In the genomic region with DNA sequence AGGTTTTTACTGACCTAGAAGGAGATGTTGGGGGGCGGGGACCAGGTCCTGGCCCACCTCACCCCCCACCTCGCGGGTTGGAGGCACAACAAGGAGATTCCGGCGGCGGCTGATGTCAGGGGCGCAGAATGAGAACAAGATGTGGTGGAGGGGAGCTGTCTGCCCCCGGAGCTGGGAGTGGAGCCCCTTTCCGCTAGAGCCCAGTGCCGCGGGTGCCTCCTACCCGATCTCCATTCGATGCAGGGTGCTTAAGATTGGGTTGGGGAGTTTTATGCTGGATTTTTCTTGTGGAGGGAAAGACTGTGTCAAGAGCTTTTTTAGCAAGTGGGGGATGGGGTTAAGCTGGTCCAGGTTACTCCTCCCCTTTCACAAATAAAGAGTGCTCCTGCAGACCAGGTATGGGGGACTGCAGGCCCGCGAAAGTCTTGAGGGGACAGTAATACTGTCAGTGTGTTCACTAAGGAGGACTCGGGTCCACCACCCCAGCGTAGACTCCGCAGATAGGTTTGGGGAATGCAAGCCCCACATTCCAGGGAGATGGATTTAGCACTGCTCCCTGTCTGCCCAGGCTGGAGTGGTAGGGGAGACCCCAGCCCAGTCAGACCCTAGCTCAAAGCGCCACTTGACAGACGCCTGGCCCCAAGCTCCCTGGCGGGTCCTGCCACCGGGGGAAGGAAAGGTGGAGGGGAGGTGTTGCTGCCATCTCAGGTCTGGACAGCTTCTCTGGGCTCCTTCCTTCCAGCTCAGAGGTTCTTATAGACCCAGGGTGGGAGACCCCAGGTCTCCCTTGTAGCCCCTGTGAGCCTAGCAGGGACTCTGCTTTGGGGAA, we compare ENCODE assay signal across 8 cellular contexts. TPM values are rescaled to one million over a fixed set of nuclear protein-coding genes. Genes with fewer than 3 reads are reported as not detected.
A peak's percentile ranks its signal among the peaks of the same experiment; 100 is the strongest.
DNase-seq lines count a peak whose midpoint lies in the region; ATAC-seq and TF ChIP-seq lines count a peak whose summit lies in the region.
"Had no signal": no experiment of that assay in that cellular context is flagged by ENCODE, and none has a peak within 500 bp of the region (broad histone marks: within the 10 kb centered on the region; RNA-seq: fewer than 3 reads in every experiment).

No MANE protein-coding gene starts in this region.

- no peak overlapping the region for H3K18ac ChIP-seq in H9 (ENCODE audit: insufficient read length, low read depth, low read length)

- H4K5ac ChIP-seq in H9 (ENCODE audit: insufficient read length, low read depth, low read length): no peak overlapping the region

- H3K23ac ChIP-seq in H9 (ENCODE audit: insufficient read length, low read depth, low read length): no peak overlapping the region

- no peak overlapping the region for H2AFZ ChIP-seq in H9 (ENCODE audit: low read length)

- no peaks in the 10 kb centered on the region for H3K36me3 Mint-ChIP-seq in CD8-positive, alpha-beta T cell
- H3K36me3 Mint-ChIP-seq in H9 (ENCODE audit: insufficient read depth in 1 of 3, low read depth in 3 of 3) (no peaks in the 10 kb centered on the region; a peak in 1 of 7 replicates), natural killer cell (no peaks in the 10 kb centered on the region)
- H3K36me3 Mint-ChIP-seq in activated naive CD8-positive, alpha-beta T cell treated with anti-CD3 and anti-CD28 coated beads, Interleukin-2, amount 10 ng/mL, durations not matched to agents 7 days and 5 days: no peaks in the 10 kb centered on the region

- H4K20me1 ChIP-seq in H9 (ENCODE audit: control insufficient read depth, insufficient read depth, insufficient read length): no peaks in the 10 kb centered on the region

- H2BK20ac ChIP-seq in H9 (ENCODE audit: low read depth, low read length, poor library complexity, severe bottlenecking): no peak overlapping the region

- H3K23me2 ChIP-seq in H9 (ENCODE audit: insufficient read length, low read depth, low read length, poor library complexity, severe bottlenecking): peaks cover 26% of the 10 kb centered on the region

- H3K36me3 ChIP-seq in CD8-positive, alpha-beta T cell (ENCODE audit: insufficient read depth, low read length): no peaks in the 10 kb centered on the region
- H3K36me3 ChIP-seq in gastrocnemius medialis: no peaks in the 10 kb centered on the region
- H3K36me3 ChIP-seq: spleen had no signal

- H3K27me3 ChIP-seq in CD8-positive, alpha-beta T cell (ENCODE audit: insufficient read depth, low read length): peaks cover 29% of the 10 kb centered on the region
- H3K27me3 ChIP-seq in H9 (ENCODE audit: insufficient read depth, low read length): peaks cover 49% of the 10 kb centered on the region
- H3K27me3 ChIP-seq in gastrocnemius medialis: peaks cover 63 to 88% (median 76%) of the 10 kb centered on the region in 3 donors

- H3K9me3 Mint-ChIP-seq in CD8-positive, alpha-beta T cell: no peaks in the 10 kb centered on the region
- no peaks in the 10 kb centered on the region for H3K9me3 Mint-ChIP-seq in H9
- no peaks in the 10 kb centered on the region for H3K9me3 Mint-ChIP-seq in activated naive CD8-positive, alpha-beta T cell treated with anti-CD3 and anti-CD28 coated beads, Interleukin-2, amount 10 ng/mL, durations not matched to agents 7 days and 5 days
- H3K9me3 Mint-ChIP-seq in natural killer cell: no peaks in the 10 kb centered on the region

- ATAC-seq in CD8-positive, alpha-beta T cell: no peak
- ATAC-seq in activated naive CD8-positive, alpha-beta T cell treated with anti-CD3 and anti-CD28 coated beads, Interleukin-2, amount 10 ng/mL, durations not matched to agents 7 days and 5 days (ENCODE audit: low read depth): no peak
- ATAC-seq in natural killer cell: no peak
- no peak for ATAC-seq in omental fat pad (ENCODE audit: low FRiP score)
- no peak for ATAC-seq in gastrocnemius medialis

- intact Hi-C loops in CD8-positive, alpha-beta T cell (cut with DNase I, micrococcal nuclease): loop anchor here in 1 of 2 experiments (5.0 kb wide), 1 partner anchor 80 kb away; no protein-coding TSS in a partner anchor
- intact Hi-C loops in natural killer cell (cut with micrococcal nuclease) (no loop called here), gastrocnemius medialis (cut with DNase I; ENCODE audit: low total_unique reads) (no loop called here)

- H2BK5ac ChIP-seq in H9 (ENCODE audit: insufficient read length, low read length): no peak overlapping the region

- H3K14ac ChIP-seq in H9 (ENCODE audit: insufficient read depth, low read length): no peak overlapping the region; the same call in 1 of the 2 replicates

- no peak overlapping the region for H3K4ac ChIP-seq in H9 (ENCODE audit: low read depth, low read length)

- H3K4me3 Mint-ChIP-seq in CD8-positive, alpha-beta T cell: peak overlapping the region; percentile 67
- H3K4me3 Mint-ChIP-seq in H9: peak overlapping the region; percentile 41 to 82
- peak overlapping the region; percentile 49 for H3K4me3 Mint-ChIP-seq in activated naive CD8-positive, alpha-beta T cell treated with anti-CD3 and anti-CD28 coated beads, Interleukin-2, amount 10 ng/mL, durations not matched to agents 7 days and 5 days
- peak overlapping the region; percentile 85 for H3K4me3 Mint-ChIP-seq in natural killer cell

- in situ Hi-C loops in gastrocnemius medialis (cut with MboI; ENCODE audit: low sequenced_read_pairs in 4 of 4): no loop called here

- no peak overlapping the region for H3K27ac Mint-ChIP-seq in CD8-positive, alpha-beta T cell
- H3K27ac Mint-ChIP-seq in H9 (no peak overlapping the region; a peak in 1 of 7 replicates), natural killer cell (peak overlapping the region in 1 of 2 donors; percentile 17)
- no peak overlapping the region for H3K27ac Mint-ChIP-seq in activated naive CD8-positive, alpha-beta T cell treated with anti-CD3 and anti-CD28 coated beads, Interleukin-2, amount 10 ng/mL, durations not matched to agents 7 days and 5 days

- no peak overlapping the region for H2AK5ac ChIP-seq in H9 (ENCODE audit: insufficient read length, low read length)

- H3K9me3 ChIP-seq in CD8-positive, alpha-beta T cell (ENCODE audit: low read length): no peaks in the 10 kb centered on the region
- H3K9me3 ChIP-seq in H9 (ENCODE audit: control insufficient read depth, low read depth, low read length): no peaks in the 10 kb centered on the region
- H3K9me3 ChIP-seq in gastrocnemius medialis: no peaks in the 10 kb centered on the region
- H3K9me3 ChIP-seq: spleen had no signal

- H3K4me3 ChIP-seq in CD8-positive, alpha-beta T cell (ENCODE audit: low read depth, low read length): no peak overlapping the region
- no peak overlapping the region for H3K4me3 ChIP-seq in gastrocnemius medialis

- no peaks in the 10 kb centered on the region for H3K79me2 ChIP-seq in H9 (ENCODE audit: insufficient read depth, low read length)

- peak overlapping the region; percentile 74 for H3K4me2 ChIP-seq in H9 (ENCODE audit: insufficient read depth, insufficient read length, low read length)

- TF ChIP-seq POLR2A in gastrocnemius medialis (IDR thresholded peaks at IDR 0.05): no peak

- no peak overlapping the region for H3K27ac ChIP-seq in CD8-positive, alpha-beta T cell (ENCODE audit: low read depth, low read length)
- H3K27ac ChIP-seq in H9 (ENCODE audit: insufficient read length, low read depth, low read length) (no peak overlapping the region), gastrocnemius medialis (no peak overlapping the region)
- H3K27ac ChIP-seq: spleen had no signal

- H2BK120ac ChIP-seq in H9 (ENCODE audit: low read depth, low read length, poor library complexity, severe bottlenecking): no peak overlapping the region

- TF ChIP-seq CTCF in CD8-positive, alpha-beta T cell (IDR thresholded peaks at IDR 0.05): no peak
- no peak for TF ChIP-seq CTCF in H9 (conservative IDR thresholded peaks at IDR 0.05)
- TF ChIP-seq CTCF in natural killer cell (IDR thresholded peaks at IDR 0.05): no peak
- no peak for TF ChIP-seq CTCF in omental fat pad (IDR thresholded peaks at IDR 0.05)
- TF ChIP-seq CTCF in gastrocnemius medialis (IDR thresholded peaks at IDR 0.05 in 4 of 5, conservative IDR thresholded peaks at IDR 0.05 in 1 of 5): no peak

- no peak overlapping the region for H2BK12ac ChIP-seq in H9 (ENCODE audit: insufficient read length, low read depth, low read length)

- POLR2A ChIA-PET in CD8-positive, alpha-beta T cell (lab: Charles Lee): interaction anchor here (1.0 kb wide), 1 partner anchor 20 kb away, joined by 5 read pairs; no protein-coding TSS in a partner anchor
- POLR2A ChIA-PET in activated naive CD8-positive, alpha-beta T cell treated with anti-CD3 and anti-CD28 coated beads, Interleukin-2, amount 10 ng/mL, durations not matched to agents 7 days and 5 days (lab: Charles Lee): interaction anchor here (1.2 kb wide), 1 partner anchor 11 kb away, joined by 3 read pairs; no protein-coding TSS in a partner anchor

- no CpG with 5 or more reads among the region's 22 CpGs for WGBS in H9 (ENCODE audit: extremely low coverage, insufficient read length, low lambda C conversion rate)

- H3K4me1 Mint-ChIP-seq in CD8-positive, alpha-beta T cell (ENCODE audit: low read depth): peaks cover 34% of the 10 kb centered on the region
- H3K4me1 Mint-ChIP-seq in H9: peaks cover 28 to 56% of the 10 kb centered on the region in 2 experiments
- peaks cover 14% of the 10 kb centered on the region for H3K4me1 Mint-ChIP-seq in activated naive CD8-positive, alpha-beta T cell treated with anti-CD3 and anti-CD28 coated beads, Interleukin-2, amount 10 ng/mL, durations not matched to agents 7 days and 5 days
- peaks cover 19 to 34% of the 10 kb centered on the region in 2 donors for H3K4me1 Mint-ChIP-seq in natural killer cell

- no peak overlapping the region for H4K8ac ChIP-seq in H9 (replicated peaks; ENCODE audit: insufficient read length, low read depth, low read length)

- CTCF ChIA-PET in CD8-positive, alpha-beta T cell (lab: Charles Lee): interaction anchor here (0.8 to 1.3 kb wide), 5 partner anchors 12 to 83 kb away, joined by 3 to 5 read pairs (median 3); a partner anchor contains a TSS

- peak in 1 of 7 experiments; percentile 45 for DNase-seq in CD8-positive, alpha-beta T cell
- DNase-seq in H9 (peak; percentile 38), natural killer cell (no peak), omental fat pad (ENCODE audit: low spot score) (no peak), gastrocnemius medialis (no peak), AML-193 (lab: John Stamatoyannopoulos, UW) (no peak)
- peak; percentile 49 for DNase-seq in activated naive CD8-positive, alpha-beta T cell treated with anti-CD3 and anti-CD28 coated beads, Interleukin-2, amount 10 ng/mL, durations not matched to agents 7 days and 5 days
- DNase-seq: spleen had no signal

- H3T11ph ChIP-seq in H9 (ENCODE audit: low read length): no peak overlapping the region

- H3K79me1 ChIP-seq in H9 (ENCODE audit: insufficient read depth, low read depth, low read length, poor library complexity, severe bottlenecking): no peaks in the 10 kb centered on the region

- H3K9ac ChIP-seq in H9 (ENCODE audit: extremely low read depth, insufficient read length, low read length): no peak overlapping the region

- no peak overlapping the region for H2BK15ac ChIP-seq in H9 (ENCODE audit: low read depth, low read length)

- peaks cover 29% of the 10 kb centered on the region for H3K4me1 ChIP-seq in CD8-positive, alpha-beta T cell (ENCODE audit: insufficient read depth, low read length)
- peaks cover 2% of the 10 kb centered on the region; the same call in 1 of the 2 replicates for H3K4me1 ChIP-seq in H9 (ENCODE audit: insufficient read depth, low read length)
- H3K4me1 ChIP-seq in gastrocnemius medialis: peaks cover 14 to 32% of the 10 kb centered on the region in 2 donors

- H3K27me3 Mint-ChIP-seq in CD8-positive, alpha-beta T cell (ENCODE audit: low read depth): peaks cover 64% of the 10 kb centered on the region
- peaks cover 86% of the 10 kb centered on the region for H3K27me3 Mint-ChIP-seq in H9 (ENCODE audit: low read depth)
- peaks cover 75% of the 10 kb centered on the region for H3K27me3 Mint-ChIP-seq in activated naive CD8-positive, alpha-beta T cell treated with anti-CD3 and anti-CD28 coated beads, Interleukin-2, amount 10 ng/mL, durations not matched to agents 7 days and 5 days
- H3K27me3 Mint-ChIP-seq in natural killer cell (ENCODE audit: low read depth in 2 of 2): peaks cover 45 to 70% of the 10 kb centered on the region in 2 donors

- H3K56ac ChIP-seq in H9 (ENCODE audit: insufficient read length, low read depth, low read length): no peak overlapping the region

- no peak overlapping the region for H4K91ac ChIP-seq in H9 (ENCODE audit: insufficient read length, low read depth, low read length)

RNA-seq across cellular contexts. Expression of a gene that starts 2.0 kb away (rescaled TPM):
- total RNA-seq in CD8-positive, alpha-beta T cell: under 1 TPM in 1 of 2 experiments, not detected in 1; 0.03 TPM
- total RNA-seq in H9 (2021): 1.5 and 1.7 TPM in 2 replicates
- total RNA-seq in activated naive CD8-positive, alpha-beta T cell treated with anti-CD3 and anti-CD28 coated beads, Interleukin-2, amount 10 ng/mL, durations not matched to agents 7 days and 5 days: under 1 TPM in 1 of 2 experiments, not detected in 1; 0.11 TPM
- not detected for total RNA-seq in natural killer cell
- 1 to 10 TPM in 2 of 4 donors, under 1 TPM in 2; 0.32 to 3.8 (median 1.2) TPM for total RNA-seq in omental fat pad
- under 1 TPM in 2 of 4 donors, not detected in 2; 0.09 to 0.10 TPM for total RNA-seq in gastrocnemius medialis

RNA-seq across cellular contexts. Expression of a gene that starts 15.5 kb away (rescaled TPM):
- 10 to 100 TPM; 33.0 to 37.2 TPM for total RNA-seq in CD8-positive, alpha-beta T cell
- total RNA-seq in H9 (2021) (23.9 and 26.6 TPM in 2 replicates), natural killer cell (10 to 100 TPM; 30.7 to 45.5 (median 32.5) TPM), omental fat pad (10 to 100 TPM; 42.8 to 65.1 (median 49.4) TPM), gastrocnemius medialis (10 to 100 TPM; 22.3 to 67.9 (median 29.1) TPM)
- total RNA-seq in activated naive CD8-positive, alpha-beta T cell treated with anti-CD3 and anti-CD28 coated beads, Interleukin-2, amount 10 ng/mL, durations not matched to agents 7 days and 5 days: 10 to 100 TPM; 31.3 to 33.1 TPM

RNA-seq across cellular contexts. Expression of a gene that starts 29.9 kb away (rescaled TPM):
- not detected for total RNA-seq in CD8-positive, alpha-beta T cell
- total RNA-seq in H9 (2021) (1.9 and 2.2 TPM in 2 replicates), natural killer cell (not detected), omental fat pad (not detected), gastrocnemius medialis (not detected)
- total RNA-seq in activated naive CD8-positive, alpha-beta T cell treated with anti-CD3 and anti-CD28 coated beads, Interleukin-2, amount 10 ng/mL, durations not matched to agents 7 days and 5 days: not detected
- total RNA-seq: spleen had no signal

RNA-seq across cellular contexts. Expression of a gene that starts 54.2 kb away (rescaled TPM):
- 1 to 10 TPM; 3.4 to 3.5 TPM for total RNA-seq in CD8-positive, alpha-beta T cell
- 1.7 and 1.9 TPM in 2 replicates for total RNA-seq in H9 (2021)
- 1 to 10 TPM; 4.0 to 4.4 TPM for total RNA-seq in activated naive CD8-positive, alpha-beta T cell treated with anti-CD3 and anti-CD28 coated beads, Interleukin-2, amount 10 ng/mL, durations not matched to agents 7 days and 5 days
- total RNA-seq in natural killer cell: 1 to 10 TPM in 1 of 3 donors, under 1 TPM in 2; 0.26 to 4.9 (median 0.70) TPM
- total RNA-seq in omental fat pad: 1 to 10 TPM in 2 of 4 donors, under 1 TPM in 1, not detected in 1; 0.36 to 1.9 (median 1.0) TPM
- not detected for total RNA-seq in gastrocnemius medialis

Comparison
In these comparisons a context has a peak if more than half of its experiments do, and no peak if none do; other contexts are left out.
1. DNase-seq: peak in H9 (single experiment) and activated naive CD8-positive, alpha-beta T cell treated with anti-CD3 and anti-CD28 coated beads, Interleukin-2, amount 10 ng/mL, durations not matched to agents 7 days and 5 days (single experiment); none in natural killer cell (single experiment), omental fat pad (single experiment), gastrocnemius medialis (0 of 2) and AML-193 (0 of 2).
2. Peak in every context shown above with its lines, with median percentiles within 50 percentile points of each other: H3K4me3 Mint-ChIP-seq.